In genomic region chr20:48983423-48984400, GRCh38 we compare ENCODE assay signal across 11 cellular contexts.
DNase-seq lines count a peak whose midpoint lies in the region; ATAC-seq and TF ChIP-seq lines count a peak whose summit lies in the region.
"Had no signal": no experiment of that assay in that cellular context is flagged by ENCODE, and none has a peak within 500 bp of the region (broad histone marks: within the 10 kb centered on the region; RNA-seq: fewer than 3 reads in every experiment).

No MANE protein-coding gene starts in this region.

- no peak for TF ChIP-seq RAD21 in HCT116 (IDR thresholded peaks at IDR 0.05; ENCODE audit: low read depth)

- H3K27me3 ChIP-seq in HCT116 (ENCODE audit: insufficient read depth, low read length) (no peaks in the 10 kb centered on the region), adipocyte (replicated peaks; ENCODE audit: control insufficient read depth, insufficient read depth, low read length) (no peaks in the 10 kb centered on the region), left ventricle myocardium inferior (ENCODE audit: low read depth) (no peaks in the 10 kb centered on the region)
- H3K27me3 ChIP-seq: ovary, SJCRH30 had no signal

- intact Hi-C loops in HCT116 (cut with micrococcal nuclease) (no loop called here), left ventricle myocardium inferior (cut with micrococcal nuclease) (no loop called here)

- DNase-seq in HCT116 (ENCODE audit: low read depth, low spot score) (no peak), adipocyte (ENCODE audit: low read depth) (peak; percentile 54), left ventricle myocardium inferior (peak; percentile 18), NK-92 (lab: John Stamatoyannopoulos, UW; ENCODE audit: unreplicated experiment) (no peak), SIG-M5 treated with dmso at 0.1 percent for 504 hours (lab: John Stamatoyannopoulos, UW; ENCODE audit: unreplicated experiment) (no peak)
- DNase-seq: endodermal cell, ovary, SJCRH30 had no signal

- CTCF ChIA-PET in HCT116 (lab: Charles Lee) = no interaction called here

- no peak overlapping the region for H3K9ac ChIP-seq in HCT116 (ENCODE audit: low read length)
- H3K9ac ChIP-seq in adipocyte (ENCODE audit: low read length) = no peak overlapping the region

- peak overlapping the region; percentile 28; the same call in 1 of the 2 replicates for H3K4me2 ChIP-seq in HCT116 (ENCODE audit: low read length)

- H3K4me3 ChIP-seq in HCT116 (replicated peaks in 1 of 2; ENCODE audit: low read depth in 1 of 2, low read length in 2 of 2) = no peak overlapping the region
- H3K4me3 ChIP-seq in adipocyte (ENCODE audit: low read length) = no peak overlapping the region
- H3K4me3 ChIP-seq in left ventricle myocardium inferior = no peak overlapping the region
- H3K4me3 ChIP-seq: ovary, SJCRH30 had no signal

- H3K27ac Mint-ChIP-seq in stimulated activated memory B cell treated with anti-CD40 and anti-IgM and Interleukin-4, amounts not matched to agents 10 μg/mL and 1 μg/mL and 100 μg/mL, for 72 hours = peak overlapping the region; percentile 16
- H3K27ac Mint-ChIP-seq: endodermal cell had no signal

- H3K4me1 ChIP-seq in HCT116 (ENCODE audit: control insufficient read depth in 1 of 2, insufficient read depth in 2 of 2, low read length in 2 of 2) = peaks cover 0 to 9% of the 10 kb centered on the region in 2 experiments; a peak in 2 of 4 replicates
- H3K4me1 ChIP-seq in adipocyte (ENCODE audit: control insufficient read depth, insufficient read depth, low read length) = peaks cover 6% of the 10 kb centered on the region
- peaks cover 50% of the 10 kb centered on the region for H3K4me1 ChIP-seq in left ventricle myocardium inferior
- H3K4me1 ChIP-seq: SJCRH30 had no signal

- H3K27me3 Mint-ChIP-seq in stimulated activated memory B cell treated with anti-CD40 and anti-IgM and Interleukin-4, amounts not matched to agents 10 μg/mL and 1 μg/mL and 100 μg/mL, for 72 hours = no peaks in the 10 kb centered on the region

- BruUV-seq in HCT116 (replicated peaks; lab: Mats Ljungman, UMichigan) = no TSS peak

- peaks cover 8% of the 10 kb centered on the region for H3K4me1 Mint-ChIP-seq in stimulated activated memory B cell treated with anti-CD40 and anti-IgM and Interleukin-4, amounts not matched to agents 10 μg/mL and 1 μg/mL and 100 μg/mL, for 72 hours
- H3K4me1 Mint-ChIP-seq: endodermal cell had no signal

- H3K36me3 ChIP-seq in HCT116 (ENCODE audit: control insufficient read depth in 1 of 2, insufficient read depth in 2 of 2, low read length in 2 of 2) (peaks cover 16 to 17% of the 10 kb centered on the region in 2 experiments; a peak in 3 of 4 replicates), adipocyte (ENCODE audit: control insufficient read depth, insufficient read depth, low read length, severe bottlenecking) (peaks cover 64% of the 10 kb centered on the region), left ventricle myocardium inferior (peaks cover 72% of the 10 kb centered on the region)
- H3K36me3 ChIP-seq: ovary had no signal

- TF ChIP-seq CTCF in HCT116 (IDR thresholded peaks at IDR 0.05 in 2 of 3, conservative IDR thresholded peaks at IDR 0.05 in 1 of 3; ENCODE audit: borderline replicate concordance in 1 of 3, insufficient read depth in 1 of 3, low read depth in 2 of 3, low read length in 2 of 3) = no peak
- peak; percentile 16 for TF ChIP-seq CTCF in left ventricle myocardium inferior (IDR thresholded peaks at IDR 0.05; ENCODE audit: borderline replicate concordance)

- H3K27ac ChIP-seq in HCT116 (ENCODE audit: low read depth, low read length) = peak overlapping the region; percentile 0; the same call in 1 of the 2 replicates
- peak overlapping the region; percentile 74 for H3K27ac ChIP-seq in left ventricle myocardium inferior (replicated peaks)
- H3K27ac ChIP-seq: ovary, SJCRH30 had no signal

- H3K9me3 ChIP-seq in HCT116 (ENCODE audit: control insufficient read depth in 1 of 2, insufficient read depth in 1 of 2, low read depth in 1 of 2, low read length in 2 of 2) = no peaks in the 10 kb centered on the region
- peaks cover 3% of the 10 kb centered on the region for H3K9me3 ChIP-seq in adipocyte (ENCODE audit: control insufficient read depth, low read length)
- peaks cover 6% of the 10 kb centered on the region for H3K9me3 ChIP-seq in left ventricle myocardium inferior (replicated peaks)
- H3K9me3 ChIP-seq: SJCRH30 had no signal

- ATAC-seq in HCT116 (no peak; the same call in 1 of the 2 replicates), HG03135 (IDR thresholded peaks at IDR 0.05; ENCODE audit: unreplicated experiment) (no peak), GM21737 (IDR thresholded peaks at IDR 0.05; ENCODE audit: unreplicated experiment) (no peak)
- ATAC-seq in stimulated activated memory B cell treated with anti-CD40 and anti-IgM and Interleukin-4, amounts not matched to agents 10 μg/mL and 1 μg/mL and 100 μg/mL, for 72 hours = no peak

- H4K20me1 ChIP-seq in HCT116 (ENCODE audit: insufficient read depth) = no peaks in the 10 kb centered on the region

- no peaks in the 10 kb centered on the region for H3K9me2 ChIP-seq in HCT116 (ENCODE audit: insufficient read depth)

- peaks cover 67% of the 10 kb centered on the region for H3K36me3 Mint-ChIP-seq in stimulated activated memory B cell treated with anti-CD40 and anti-IgM and Interleukin-4, amounts not matched to agents 10 μg/mL and 1 μg/mL and 100 μg/mL, for 72 hours

- no peaks in the 10 kb centered on the region for H3K9me3 Mint-ChIP-seq in stimulated activated memory B cell treated with anti-CD40 and anti-IgM and Interleukin-4, amounts not matched to agents 10 μg/mL and 1 μg/mL and 100 μg/mL, for 72 hours

- RAD21 ChIA-PET in HCT116 (lab: Charles Lee; ENCODE audit: low non-redundant PET in 1 of 2, low total read pairs in 2 of 2, uncharacterized antibody in 2 of 2, unreplicated experiment in 2 of 2) = no interaction called here

- POLR2A ChIA-PET in HCT116 (lab: Charles Lee) = no interaction called here

- no peaks in the 10 kb centered on the region for H3K79me2 ChIP-seq in HCT116 (ENCODE audit: insufficient read depth, low read length)

- H2AFZ ChIP-seq in HCT116 (ENCODE audit: low read depth, low read length, poor library complexity, severe bottlenecking) = no peak overlapping the region

- no peak overlapping the region for H3K4me3 Mint-ChIP-seq in stimulated activated memory B cell treated with anti-CD40 and anti-IgM and Interleukin-4, amounts not matched to agents 10 μg/mL and 1 μg/mL and 100 μg/mL, for 72 hours
- H3K4me3 Mint-ChIP-seq: endodermal cell had no signal

- no peak for TF ChIP-seq POLR2A in HCT116 (IDR thresholded peaks at IDR 0.05; ENCODE audit: borderline replicate concordance, extremely low read depth, insufficient read depth, insufficient read length)

TF ChIP-seq in HCT116, 20 proteins besides CTCF, POLR2A, EP300 and RAD21:
- TF ChIP-seq MAX (IDR thresholded peaks at IDR 0.05) (no peak), SP1 (IDR thresholded peaks at IDR 0.05; ENCODE audit: low read depth) (0 out of 2 replicates have a peak, but pooled peaks have one; percentile 11), YY1 (IDR thresholded peaks at IDR 0.05; ENCODE audit: extremely low read depth, insufficient replicate concordance, low read depth, low read length) (no peak)

Comparison
In these comparisons a context has a peak if more than half of its experiments do, and no peak if none do; other contexts are left out.
1. DNase-seq: peak in adipocyte (single experiment) and left ventricle myocardium inferior (single experiment); none in HCT116 (single experiment), NK-92 (single experiment) and SIG-M5 treated with dmso at 0.1 percent for 504 hours (single experiment).